8 cellular contexts compared by ENCODE assay signal in genomic region chr13:58142952-58143351, GRCh38.
"Had no signal": no experiment of that assay in that cellular context is flagged by ENCODE, and none has a peak within 500 bp of the region (broad histone marks: within the 10 kb centered on the region; RNA-seq: fewer than 3 reads in every experiment).

No MANE protein-coding gene starts in this region.

- DNase-seq: GDM1, GF-D8 had no signal

- FAIRE-seq: G401.6, GM12878, GM12891, GM12892, GM18507, GM19239 had no signal

- ATAC-seq: GM12878 had no signal

- H3K4me3 ChIP-seq: GM12878 had no signal
